30 cellular contexts compared by ENCODE assay signal in the genomic region with DNA sequence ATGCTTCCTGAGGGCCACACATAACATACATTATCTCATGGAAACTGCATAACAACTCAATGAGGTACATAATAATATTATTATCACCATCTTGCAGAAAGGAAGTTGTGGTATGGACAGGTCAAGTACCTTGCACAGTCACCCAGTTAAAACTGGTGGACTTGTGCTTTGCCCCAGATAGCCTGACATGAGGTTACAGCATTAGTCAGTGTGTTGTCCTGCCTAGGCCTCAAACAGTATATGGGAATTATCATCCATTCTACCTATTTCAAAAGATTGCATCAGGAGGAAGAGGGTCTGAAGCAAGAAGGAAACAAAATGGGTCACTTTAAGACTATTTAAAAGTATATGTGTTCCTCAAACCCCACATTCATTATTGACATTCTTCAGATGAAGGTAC. TPM values are rescaled to one million over a fixed set of nuclear protein-coding genes. Genes with fewer than 3 reads are reported as not detected.
"Had no signal": no experiment of that assay in that cellular context is flagged by ENCODE, and none has a peak within 500 bp of the region (broad histone marks: within the 10 kb centered on the region; RNA-seq: fewer than 3 reads in every experiment).

No MANE protein-coding gene starts in this region.

- FAIRE-seq: endometrium, small intestine had no signal

- H3K9ac ChIP-seq: parathyroid adenoma had no signal

- DNase-seq: activated B cell treated with CpG ODN at 0.5 μM for 24 hours; activated CD4-positive, alpha-beta T cell treated with anti-CD3 and anti-CD28 coated beads for 36 hours; activated CD4-positive, alpha-beta T cell treated with anti-CD3 and anti-CD28 coated beads, Interleukin-2, amount 50 U/mL, for 4 hours; activated CD8-positive, alpha-beta memory T cell treated with anti-CD3 and anti-CD28 coated beads, Interleukin-2, amount 50 U/mL, for 48 hours; activated naive CD4-positive, alpha-beta T cell treated with Interleukin-2 at 50 U/mL for 16 hours; activated naive CD8-positive, alpha-beta T cell treated with anti-CD3 and anti-CD28 coated beads for 36 hours; activated T-cell treated with anti-CD3 and anti-CD28 coated beads, Interleukin-2, amount 50 U/mL, for 48 hours; amniotic stem cell; effector CD4-positive, alpha-beta T cell; gastrocnemius medialis; hippocampal formation; right lobe of liver; small intestine; stimulated activated CD4-positive, alpha-beta T cell treated with anti-CD3 and anti-CD28 coated beads, Interleukin-2, amount 100 ng/mL, for 24 hours; stimulated activated naive CD8-positive, alpha-beta T cell treated with anti-CD3 and anti-CD28 coated beads, Interleukin-15, amount 100 ng/mL, for 72 hours; tibial artery; uterus had no signal

- H3K4me1 ChIP-seq: gastrocnemius medialis, parathyroid adenoma, right lobe of liver, uterus had no signal

- H3K27ac Mint-ChIP-seq: activated B cell treated with CpG ODN at 0.5 μM for 24 hours; activated CD4-positive, alpha-beta T cell treated with anti-CD3 and anti-CD28 coated beads for 36 hours; activated naive CD8-positive, alpha-beta T cell treated with anti-CD3 and anti-CD28 coated beads for 36 hours; memory B cell; nephron; stimulated activated effector memory CD8-positive, alpha-beta T cell treated with anti-CD3 and anti-CD28 coated beads, Interleukin-12 subunit alpha, Interleukin-12 subunit beta, amount 100 ng/mL, for 72 hours; stimulated activated naive CD8-positive, alpha-beta T cell treated with anti-CD3 and anti-CD28 coated beads, Interleukin-15, amount 100 ng/mL, for 72 hours had no signal

- H2AFZ ChIP-seq: parathyroid adenoma had no signal

- H3K9me3 Mint-ChIP-seq: activated naive CD8-positive, alpha-beta T cell treated with anti-CD3 and anti-CD28 coated beads for 36 hours; stimulated activated effector memory CD8-positive, alpha-beta T cell treated with anti-CD3 and anti-CD28 coated beads, Interleukin-12 subunit alpha, Interleukin-12 subunit beta, amount 100 ng/mL, for 72 hours had no signal

- H3K4me1 Mint-ChIP-seq: nephron had no signal

- H3K27me3 ChIP-seq: gastrocnemius medialis, right lobe of liver, tibial artery, uterus had no signal

- H3K9me3 ChIP-seq: gastrocnemius medialis, neutrophil, right lobe of liver, tibial artery, uterus had no signal

- ATAC-seq: activated CD4-positive, alpha-beta T cell treated with anti-CD3 and anti-CD28 coated beads for 36 hours; gastrocnemius medialis; right lobe of liver; stimulated activated effector memory CD8-positive, alpha-beta T cell treated with anti-CD3 and anti-CD28 coated beads, Interleukin-12 subunit alpha, Interleukin-12 subunit beta, amount 100 ng/mL, for 72 hours; stimulated activated naive CD8-positive, alpha-beta T cell treated with anti-CD3 and anti-CD28 coated beads, Interleukin-15, amount 100 ng/mL, for 72 hours had no signal

- H3K27ac ChIP-seq: gastrocnemius medialis, neutrophil, parathyroid adenoma, right lobe of liver, tibial artery, uterus had no signal

- H3K4me3 ChIP-seq: gastrocnemius medialis, right lobe of liver, tibial artery, uterus had no signal

- H3K36me3 ChIP-seq: gastrocnemius medialis, neutrophil, right lobe of liver, tibial artery, uterus had no signal

- H3K79me2 ChIP-seq: parathyroid adenoma had no signal

- H3K36me3 Mint-ChIP-seq: activated naive CD8-positive, alpha-beta T cell treated with anti-CD3 and anti-CD28 coated beads for 36 hours; stimulated activated effector memory CD8-positive, alpha-beta T cell treated with anti-CD3 and anti-CD28 coated beads, Interleukin-12 subunit alpha, Interleukin-12 subunit beta, amount 100 ng/mL, for 72 hours had no signal

- H3K4me3 Mint-ChIP-seq: activated B cell treated with CpG ODN at 0.5 μM for 24 hours; activated CD4-positive, alpha-beta T cell treated with anti-CD3 and anti-CD28 coated beads for 36 hours; activated naive CD8-positive, alpha-beta T cell treated with anti-CD3 and anti-CD28 coated beads for 36 hours; memory B cell; nephron; stimulated activated effector memory CD8-positive, alpha-beta T cell treated with anti-CD3 and anti-CD28 coated beads, Interleukin-12 subunit alpha, Interleukin-12 subunit beta, amount 100 ng/mL, for 72 hours; stimulated activated naive CD8-positive, alpha-beta T cell treated with anti-CD3 and anti-CD28 coated beads, Interleukin-15, amount 100 ng/mL, for 72 hours had no signal

RNA-seq across cellular contexts. Expression of a gene that starts 5.4 kb away (rescaled TPM):
- total RNA-seq: activated B cell treated with CpG ODN at 0.5 μM for 24 hours; T-helper 2 cell treated with Interferon-gamma antibody and Interleukin-4, amounts not matched to agents 100 ng/mL and 5 ng/mL, for 36 hours had no signal

RNA-seq across cellular contexts. Expression of a gene that starts 33.2 kb away (rescaled TPM):
- total RNA-seq: activated B cell treated with CpG ODN at 0.5 μM for 24 hours; activated CD4-positive, alpha-beta T cell treated with anti-CD3 and anti-CD28 coated beads for 36 hours; activated CD8-positive, alpha-beta memory T cell treated with anti-CD3 and anti-CD28 coated beads for 36 hours; activated naive CD8-positive, alpha-beta T cell treated with anti-CD3 and anti-CD28 coated beads for 36 hours; cerebellum; gastrocnemius medialis; liver; myocyte; pulmonary artery endothelial cell; right lobe of liver; T-helper 2 cell treated with Interferon-gamma antibody and Interleukin-4, amounts not matched to agents 100 ng/mL and 5 ng/mL, for 36 hours; uterus had no signal
- polyA plus RNA-seq: liver had no signal

RNA-seq across cellular contexts. Expression of a gene that starts 54.9 kb away (rescaled TPM):
- total RNA-seq: activated B cell treated with CpG ODN at 0.5 μM for 24 hours; activated CD4-positive, alpha-beta T cell treated with anti-CD3 and anti-CD28 coated beads for 36 hours; activated CD8-positive, alpha-beta memory T cell treated with anti-CD3 and anti-CD28 coated beads for 36 hours; activated naive CD8-positive, alpha-beta T cell treated with anti-CD3 and anti-CD28 coated beads for 36 hours; cerebellum; gastrocnemius medialis; mononuclear cell; myocyte; pulmonary artery endothelial cell; right lobe of liver; T-helper 2 cell treated with Interferon-gamma antibody and Interleukin-4, amounts not matched to agents 100 ng/mL and 5 ng/mL, for 36 hours; uterus had no signal
- polyA plus RNA-seq: liver had no signal
